In genomic region chr16:50547944-50548658, GRCh38 we compare ENCODE assay signal across 8 cellular contexts. TPM values are rescaled to one million over a fixed set of nuclear protein-coding genes. Genes with fewer than 3 reads are reported as not detected.
DNase-seq lines count a peak whose midpoint lies in the region; ATAC-seq lines count a peak whose summit lies in the region.

NKD1 (plus strand) TSS chr16:50548396; CDS start chr16:50548554, 158 bp downstream.

- DNase-seq in NCI-H2171 (lab: John Stamatoyannopoulos, UW) (peak; percentile 72), ecto neural progenitor cell (ENCODE audit: low spot score) (peak; percentile 91), lung microvascular endothelial cell (ENCODE audit: low read depth in 2 of 2) (peak; percentile 46 to 64)
- peak; percentile 56 to 64 for DNase-seq in activated CD4-positive, alpha-beta T cell treated with anti-CD3 and anti-CD28 coated beads, Interleukin-2, amount 50 U/mL, for 4 hours
- peak; percentile 34 to 69 (median 50) for DNase-seq in stimulated activated CD4-positive, alpha-beta T cell treated with anti-CD3 and anti-CD28 coated beads, TNF-alpha, amount 100 ng/mL, for 48 hours (ENCODE audit: low read depth in 3 of 3)
- no peak for DNase-seq in NK-92 treated with Interleukin-12 subunit alpha and Interleukin-12 subunit beta, amount 100 ng/mL, for 24 hours (lab: John Stamatoyannopoulos, UW)

- peak; percentile 87 for ATAC-seq in GM18502 (IDR thresholded peaks at IDR 0.05; ENCODE audit: poor library complexity, unreplicated experiment)
- peak; percentile 84 for ATAC-seq in HG02798 (IDR thresholded peaks at IDR 0.05; ENCODE audit: poor library complexity, unreplicated experiment)

RNA-seq across cellular contexts. Expression of gene NKD1, which starts in this region (rescaled TPM):
- total RNA-seq in lung microvascular endothelial cell: under 0.01 TPM in 2 replicates

Comparison
In these comparisons a context has a peak if more than half of its experiments do, and no peak if none do; other contexts are left out.
1. Peak in DNase-seq in lung microvascular endothelial cell; RNA of the gene not detected or under 1 TPM.